Comparison of ENCODE assay signal across 17 cellular contexts in the genomic region with DNA sequence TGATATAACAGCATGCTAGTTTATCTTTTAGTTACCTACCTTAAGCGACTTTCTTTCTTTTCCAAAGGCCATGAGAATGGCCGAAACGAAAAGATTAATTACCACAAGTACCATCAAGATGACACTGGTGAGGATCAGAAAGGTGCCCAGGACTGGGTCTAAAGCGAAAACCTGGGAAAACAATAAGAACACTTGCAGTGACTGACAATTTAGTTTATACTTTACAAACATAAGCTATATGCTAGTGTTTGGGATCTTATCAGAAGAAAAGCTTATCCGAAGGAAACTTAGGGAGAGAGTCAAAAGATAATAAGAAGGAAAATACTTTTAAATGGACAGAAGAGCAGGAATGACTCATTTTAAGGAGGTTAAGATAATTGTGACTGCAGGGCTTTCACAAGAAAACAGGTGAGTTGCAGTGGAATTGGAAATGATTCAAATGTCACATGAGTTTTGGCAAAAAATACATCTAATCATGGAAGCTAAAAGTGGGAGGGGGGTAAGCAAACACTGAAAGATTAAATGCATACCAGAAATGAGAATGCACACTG. TPM values are rescaled to one million over a fixed set of nuclear protein-coding genes. Genes with fewer than 3 reads are reported as not detected.
DNase-seq lines count a peak whose midpoint lies in the region; ATAC-seq and TF ChIP-seq lines count a peak whose summit lies in the region.
"Had no signal": no experiment of that assay in that cellular context is flagged by ENCODE, and none has a peak within 500 bp of the region (broad histone marks: within the 10 kb centered on the region; RNA-seq: fewer than 3 reads in every experiment).

No MANE protein-coding gene starts in this region.

- peak overlapping the region; percentile 35 for H3K9ac ChIP-seq in smooth muscle cell (ENCODE audit: low read depth)

- no peak for TF ChIP-seq CTCF in HFFc6 (IDR thresholded peaks at IDR 0.05)
- no peak for TF ChIP-seq CTCF in fibroblast of the aortic adventitia (IDR thresholded peaks at IDR 0.05; ENCODE audit: insufficient read depth, low read length)
- TF ChIP-seq CTCF in smooth muscle cell (IDR thresholded peaks at IDR 0.05; ENCODE audit: borderline replicate concordance, insufficient read depth, poor library complexity, severe bottlenecking): no peak

- WGBS in smooth muscle cell (ENCODE audit: low lambda C conversion rate): 87% methylated on average over 5 of the region's 5 CpGs

- H3K79me2 ChIP-seq in smooth muscle cell (ENCODE audit: low read depth): peaks cover 29% of the 10 kb centered on the region

- H3K4me3 ChIP-seq in fibroblast of the aortic adventitia (ENCODE audit: low read depth, low read length) (no peak overlapping the region), smooth muscle cell (no peak overlapping the region)
- H3K4me3 ChIP-seq: vagina had no signal

- no peak for ATAC-seq in activated naive CD4-positive, alpha-beta T cell treated with anti-CD3 and anti-CD28 coated beads, Interleukin-2, amount 50 U/mL, for 72 hours
- no peak for ATAC-seq in HG02852 (IDR thresholded peaks at IDR 0.05; ENCODE audit: unreplicated experiment)
- ATAC-seq: Right ventricle myocardium inferior; stimulated activated naive CD8-positive, alpha-beta T cell treated with anti-CD3 and anti-CD28 coated beads, Interleukin-15, amount 100 ng/mL, for 72 hours; T-helper 17 cell had no signal

- peaks cover 98% of the 10 kb centered on the region for H4K20me1 ChIP-seq in smooth muscle cell (ENCODE audit: low read depth)

- intact Hi-C loops in activated naive CD4-positive, alpha-beta T cell treated with anti-CD3 and anti-CD28 coated beads for 36 hours (cut with micrococcal nuclease): no loop called here

- peak overlapping the region; percentile 42 for H3K27ac Mint-ChIP-seq in activated naive CD4-positive, alpha-beta T cell treated with anti-CD3 and anti-CD28 coated beads for 36 hours
- H3K27ac Mint-ChIP-seq in activated naive CD4-positive, alpha-beta T cell treated with anti-CD3 and anti-CD28 coated beads, Interleukin-2, amount 50 U/mL, for 72 hours: no peak overlapping the region
- H3K27ac Mint-ChIP-seq in HFFc6: peak overlapping the region; percentile 38; the same call in 1 of the 2 replicates
- H3K27ac Mint-ChIP-seq: activated B cell treated with CpG ODN at 0.5 μM for 24 hours; activated naive CD8-positive, alpha-beta T cell treated with anti-CD3 and anti-CD28 coated beads, Interleukin-2, amount 10 ng/mL, durations not matched to agents 7 days and 5 days; T-helper 17 cell had no signal

- peak overlapping the region; percentile 88 for H3K27ac ChIP-seq in smooth muscle cell (ENCODE audit: low read depth)
- H3K27ac ChIP-seq: vagina had no signal

- peaks cover 36% of the 10 kb centered on the region for H3K4me1 ChIP-seq in smooth muscle cell (ENCODE audit: low read depth)

- CTCF ChIA-PET in activated naive CD4-positive, alpha-beta T cell treated with anti-CD3 and anti-CD28 coated beads for 36 hours (lab: Charles Lee): interaction anchor here (0.6 to 2.2 kb wide), 4 partner anchors 28 to 139 kb away, joined by 3 to 9 read pairs (median 4); no protein-coding TSS in a partner anchor

- peaks cover 25% of the 10 kb centered on the region for H3K36me3 Mint-ChIP-seq in activated naive CD4-positive, alpha-beta T cell treated with anti-CD3 and anti-CD28 coated beads for 36 hours (ENCODE audit: low read depth)
- H3K36me3 Mint-ChIP-seq in activated naive CD4-positive, alpha-beta T cell treated with anti-CD3 and anti-CD28 coated beads, Interleukin-2, amount 50 U/mL, for 72 hours: peaks cover 14 to 20% of the 10 kb centered on the region in 2 donors
- H3K36me3 Mint-ChIP-seq in HFFc6 (ENCODE audit: low read depth): peaks cover 37% of the 10 kb centered on the region

- H3K27me3 ChIP-seq in smooth muscle cell (ENCODE audit: low read depth): no peaks in the 10 kb centered on the region
- H3K27me3 ChIP-seq: vagina had no signal

- no peak overlapping the region for H2AFZ ChIP-seq in smooth muscle cell (ENCODE audit: low read depth)

- no peaks in the 10 kb centered on the region for H3K9me3 ChIP-seq in smooth muscle cell (replicated peaks; ENCODE audit: low read depth)
- H3K9me3 ChIP-seq: vagina had no signal

- no peaks in the 10 kb centered on the region for H3K36me3 ChIP-seq in smooth muscle cell (ENCODE audit: low read depth)

- DNase-seq in activated naive CD4-positive, alpha-beta T cell treated with anti-CD3 and anti-CD28 coated beads for 36 hours: no peak
- no peak for DNase-seq in activated naive CD4-positive, alpha-beta T cell treated with anti-CD3 and anti-CD28 coated beads, Interleukin-2, amount 50 U/mL, for 72 hours (ENCODE audit: low spot score in 2 of 2)
- DNase-seq in HFFc6 (no peak), fibroblast of the aortic adventitia (ENCODE audit: low read depth) (peak; percentile 16), smooth muscle cell (lab: John Stamatoyannopoulos, UW; ENCODE audit: unreplicated experiment) (no peak), NCI-H524 (lab: John Stamatoyannopoulos, UW) (no peak), HuH-7.5 (ENCODE audit: low spot score) (no peak)
- DNase-seq: activated B cell treated with CpG ODN at 0.5 μM for 24 hours; activated naive CD8-positive, alpha-beta T cell treated with anti-CD3 and anti-CD28 coated beads, Interleukin-2, amount 10 ng/mL, durations not matched to agents 7 days and 5 days; cerebellar nuclear complex; EL; NCI-H1417; stimulated activated naive CD8-positive, alpha-beta T cell treated with anti-CD3 and anti-CD28 coated beads, Interleukin-15, amount 100 ng/mL, for 72 hours; T-helper 17 cell had no signal

- no peak overlapping the region for H3K4me3 Mint-ChIP-seq in activated naive CD4-positive, alpha-beta T cell treated with anti-CD3 and anti-CD28 coated beads for 36 hours
- H3K4me3 Mint-ChIP-seq in HFFc6: no peak overlapping the region
- H3K4me3 Mint-ChIP-seq: activated B cell treated with CpG ODN at 0.5 μM for 24 hours; activated naive CD8-positive, alpha-beta T cell treated with anti-CD3 and anti-CD28 coated beads, Interleukin-2, amount 10 ng/mL, durations not matched to agents 7 days and 5 days; stimulated activated naive CD8-positive, alpha-beta T cell treated with anti-CD3 and anti-CD28 coated beads, Interleukin-15, amount 100 ng/mL, for 72 hours; T-helper 17 cell had no signal

- no peaks in the 10 kb centered on the region for H3K27me3 Mint-ChIP-seq in activated naive CD4-positive, alpha-beta T cell treated with anti-CD3 and anti-CD28 coated beads for 36 hours (ENCODE audit: low read depth)
- peaks cover 2% of the 10 kb centered on the region; the same call in 1 of the 2 replicates for H3K27me3 Mint-ChIP-seq in HFFc6 (ENCODE audit: insufficient read depth)
- H3K27me3 Mint-ChIP-seq: activated B cell treated with CpG ODN at 0.5 μM for 24 hours; activated naive CD8-positive, alpha-beta T cell treated with anti-CD3 and anti-CD28 coated beads, Interleukin-2, amount 10 ng/mL, durations not matched to agents 7 days and 5 days; stimulated activated naive CD8-positive, alpha-beta T cell treated with anti-CD3 and anti-CD28 coated beads, Interleukin-15, amount 100 ng/mL, for 72 hours; T-helper 17 cell had no signal

- peaks cover 36% of the 10 kb centered on the region for H3F3A ChIP-seq in smooth muscle cell (ENCODE audit: low read depth)

- H3K4me1 Mint-ChIP-seq in activated naive CD4-positive, alpha-beta T cell treated with anti-CD3 and anti-CD28 coated beads for 36 hours (ENCODE audit: low read depth): peaks cover 9% of the 10 kb centered on the region
- H3K4me1 Mint-ChIP-seq in HFFc6 (ENCODE audit: low read depth): peaks cover 68% of the 10 kb centered on the region
- H3K4me1 Mint-ChIP-seq: stimulated activated naive CD8-positive, alpha-beta T cell treated with anti-CD3 and anti-CD28 coated beads, Interleukin-15, amount 100 ng/mL, for 72 hours had no signal

- peak overlapping the region; percentile 78 for H3K4me2 ChIP-seq in smooth muscle cell

- H3K9me3 Mint-ChIP-seq in activated naive CD4-positive, alpha-beta T cell treated with anti-CD3 and anti-CD28 coated beads for 36 hours: no peaks in the 10 kb centered on the region
- no peaks in the 10 kb centered on the region for H3K9me3 Mint-ChIP-seq in activated naive CD4-positive, alpha-beta T cell treated with anti-CD3 and anti-CD28 coated beads, Interleukin-2, amount 50 U/mL, for 72 hours
- H3K9me3 Mint-ChIP-seq in HFFc6: no peaks in the 10 kb centered on the region
- H3K9me3 Mint-ChIP-seq: activated B cell treated with CpG ODN at 0.5 μM for 24 hours; activated naive CD8-positive, alpha-beta T cell treated with anti-CD3 and anti-CD28 coated beads, Interleukin-2, amount 10 ng/mL, durations not matched to agents 7 days and 5 days; stimulated activated naive CD8-positive, alpha-beta T cell treated with anti-CD3 and anti-CD28 coated beads, Interleukin-15, amount 100 ng/mL, for 72 hours had no signal

RNA-seq across cellular contexts. Expression of a gene that starts 34.8 kb away (rescaled TPM):
- total RNA-seq in activated naive CD4-positive, alpha-beta T cell treated with anti-CD3 and anti-CD28 coated beads for 36 hours: 100 to 1,000 TPM; 196 to 203 TPM
- 100 to 1,000 TPM; 166 to 256 TPM for total RNA-seq in activated naive CD4-positive, alpha-beta T cell treated with anti-CD3 and anti-CD28 coated beads, Interleukin-2, amount 50 U/mL, for 72 hours
- 100 to 1,000 TPM; 113 to 136 (median 125) TPM for total RNA-seq in HFFc6 (2021; fragmentation: NEBNext Ultra II Directional; extraction: Animal tissue kit (Norgen Biotek cat#: 25700))
- total RNA-seq in fibroblast of the aortic adventitia (ENCODE audit: low replicate concordance) (172 and 273 TPM in 2 replicates), smooth muscle cell (220 and 247 TPM in 2 replicates)
- 125 and 148 TPM in 2 replicates for polyA plus RNA-seq in smooth muscle cell

RNA-seq across cellular contexts. Expression of a gene that starts 46.1 kb away (rescaled TPM):
- total RNA-seq in activated naive CD4-positive, alpha-beta T cell treated with anti-CD3 and anti-CD28 coated beads for 36 hours: 1 to 10 TPM; 5.9 TPM
- 1 to 10 TPM; 6.6 to 7.3 TPM for total RNA-seq in activated naive CD4-positive, alpha-beta T cell treated with anti-CD3 and anti-CD28 coated beads, Interleukin-2, amount 50 U/mL, for 72 hours
- total RNA-seq in HFFc6 (2021; fragmentation: NEBNext Ultra II Directional; extraction: Animal tissue kit (Norgen Biotek cat#: 25700)): 1 to 10 TPM; 4.1 to 6.2 (median 4.7) TPM
- total RNA-seq in fibroblast of the aortic adventitia (ENCODE audit: low replicate concordance): 3.1 and 7.3 TPM in 2 replicates
- total RNA-seq in smooth muscle cell: 12.0 and 25.4 TPM in 2 replicates
- polyA plus RNA-seq in smooth muscle cell: 17.5 and 17.8 TPM in 2 replicates

Comparison
In these comparisons a context has a peak if more than half of its experiments do, and no peak if none do; other contexts are left out.
1. H3K27ac Mint-ChIP-seq: peak in activated naive CD4-positive, alpha-beta T cell treated with anti-CD3 and anti-CD28 coated beads for 36 hours (single experiment) and HFFc6 (single experiment); none in activated naive CD4-positive, alpha-beta T cell treated with anti-CD3 and anti-CD28 coated beads, Interleukin-2, amount 50 U/mL, for 72 hours (0 of 2).